ENCODE assay signal across 1 cellular context in the genomic region with DNA sequence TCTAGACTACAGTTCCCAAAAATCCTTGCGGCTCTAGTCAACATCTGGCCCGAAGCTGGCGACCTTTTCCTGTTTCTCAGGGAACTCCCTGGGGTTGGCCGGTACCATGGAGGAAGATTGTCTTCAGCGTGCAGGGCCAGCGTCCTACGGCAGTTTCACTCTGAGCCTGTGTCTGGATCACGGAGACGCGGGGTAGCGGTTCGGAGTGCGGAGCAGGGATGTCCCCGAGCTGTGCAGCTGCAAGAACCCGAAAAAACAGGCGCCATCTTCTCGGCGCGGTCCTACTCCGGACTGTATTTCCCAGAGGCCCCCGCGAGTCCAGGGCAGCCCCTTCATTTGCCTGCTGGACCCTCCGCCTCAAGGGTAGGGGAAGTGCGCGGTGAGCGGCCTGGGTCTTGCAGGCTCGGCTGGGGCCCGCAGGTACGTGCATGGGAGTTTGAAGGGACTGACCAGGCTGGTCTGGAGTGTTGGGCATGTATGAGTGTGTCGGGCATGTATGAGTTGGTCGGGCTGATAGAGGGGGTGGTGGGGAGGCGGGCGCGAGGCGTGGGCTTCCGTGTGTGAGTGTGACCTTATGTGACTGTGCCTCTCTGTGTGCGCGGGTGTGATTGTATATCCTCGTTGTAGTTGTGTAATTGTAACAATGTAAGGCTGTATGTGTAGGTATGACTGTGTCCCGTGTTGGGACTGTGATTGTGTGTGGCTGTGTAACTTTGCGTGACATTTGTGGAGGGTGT.
TF ChIP-seq lines count a peak whose summit lies in the region.

A gene (plus strand): TSS at position 360 of the 737 bp plus-strand sequence. CDS start 12,240 bp downstream, outside the sequence.

TF ChIP-seq in GM12878, 131 proteins besides CTCF, POLR2A, EP300 and RAD21 (continued from another document):
- TF ChIP-seq, protein P1, sequence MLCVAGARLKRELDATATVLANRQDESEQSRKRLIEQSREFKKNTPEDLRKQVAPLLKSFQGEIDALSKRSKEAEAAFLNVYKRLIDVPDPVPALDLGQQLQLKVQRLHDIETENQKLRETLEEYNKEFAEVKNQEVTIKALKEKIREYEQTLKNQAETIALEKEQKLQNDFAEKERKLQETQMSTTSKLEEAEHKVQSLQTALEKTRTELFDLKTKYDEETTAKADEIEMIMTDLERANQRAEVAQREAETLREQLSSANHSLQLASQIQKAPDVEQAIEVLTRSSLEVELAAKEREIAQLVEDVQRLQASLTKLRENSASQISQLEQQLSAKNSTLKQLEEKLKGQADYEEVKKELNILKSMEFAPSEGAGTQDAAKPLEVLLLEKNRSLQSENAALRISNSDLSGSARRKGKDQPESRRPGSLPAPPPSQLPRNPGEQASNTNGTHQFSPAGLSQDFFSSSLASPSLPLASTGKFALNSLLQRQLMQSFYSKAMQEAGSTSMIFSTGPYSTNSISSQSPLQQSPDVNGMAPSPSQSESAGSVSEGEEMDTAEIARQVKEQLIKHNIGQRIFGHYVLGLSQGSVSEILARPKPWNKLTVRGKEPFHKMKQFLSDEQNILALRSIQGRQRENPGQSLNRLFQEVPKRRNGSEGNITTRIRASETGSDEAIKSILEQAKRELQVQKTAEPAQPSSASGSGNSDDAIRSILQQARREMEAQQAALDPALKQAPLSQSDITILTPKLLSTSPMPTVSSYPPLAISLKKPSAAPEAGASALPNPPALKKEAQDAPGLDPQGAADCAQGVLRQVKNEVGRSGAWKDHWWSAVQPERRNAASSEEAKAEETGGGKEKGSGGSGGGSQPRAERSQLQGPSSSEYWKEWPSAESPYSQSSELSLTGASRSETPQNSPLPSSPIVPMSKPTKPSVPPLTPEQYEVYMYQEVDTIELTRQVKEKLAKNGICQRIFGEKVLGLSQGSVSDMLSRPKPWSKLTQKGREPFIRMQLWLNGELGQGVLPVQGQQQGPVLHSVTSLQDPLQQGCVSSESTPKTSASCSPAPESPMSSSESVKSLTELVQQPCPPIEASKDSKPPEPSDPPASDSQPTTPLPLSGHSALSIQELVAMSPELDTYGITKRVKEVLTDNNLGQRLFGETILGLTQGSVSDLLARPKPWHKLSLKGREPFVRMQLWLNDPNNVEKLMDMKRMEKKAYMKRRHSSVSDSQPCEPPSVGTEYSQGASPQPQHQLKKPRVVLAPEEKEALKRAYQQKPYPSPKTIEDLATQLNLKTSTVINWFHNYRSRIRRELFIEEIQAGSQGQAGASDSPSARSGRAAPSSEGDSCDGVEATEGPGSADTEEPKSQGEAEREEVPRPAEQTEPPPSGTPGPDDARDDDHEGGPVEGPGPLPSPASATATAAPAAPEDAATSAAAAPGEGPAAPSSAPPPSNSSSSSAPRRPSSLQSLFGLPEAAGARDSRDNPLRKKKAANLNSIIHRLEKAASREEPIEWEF (IDR thresholded peaks at IDR 0.05; ENCODE audit: insufficient replicate concordance, low read depth, low read length) = peak; percentile 11
- no peak for TF ChIP-seq BCL11A (IDR thresholded peaks at IDR 0.05; ENCODE audit: low read depth, low read length)
- TF ChIP-seq ZNF217 (IDR thresholded peaks at IDR 0.05) = no peak
- TF ChIP-seq GABPA (IDR thresholded peaks at IDR 0.05; ENCODE audit: low read depth) = peak; percentile 81
- no peak for TF ChIP-seq SUZ12 (IDR thresholded peaks at IDR 0.05; ENCODE audit: unreplicated experiment)
- TF ChIP-seq SP1 (IDR thresholded peaks at IDR 0.05; ENCODE audit: low read depth, low read length) = peak; percentile 7
- TF ChIP-seq ZZZ3 (IDR thresholded peaks at IDR 0.05; ENCODE audit: control insufficient read depth, insufficient read length, low read depth) = no peak
- TF ChIP-seq BRCA1 (IDR thresholded peaks at IDR 0.05; ENCODE audit: low read depth, low read length) = no peak
- TF ChIP-seq NFYA (IDR thresholded peaks at IDR 0.05; ENCODE audit: borderline replicate concordance, low read depth, low read length) = no peak
- TF ChIP-seq CBFB (IDR thresholded peaks at IDR 0.05; ENCODE audit: low read depth) = no peak; the same call in 1 of the 2 replicates
- peak; percentile 91 for TF ChIP-seq FOXK2 (IDR thresholded peaks at IDR 0.05)
- peak; percentile 96; the same call in 1 of the 2 replicates for TF ChIP-seq HDAC2 (IDR thresholded peaks at IDR 0.05)
- TF ChIP-seq SRF (IDR thresholded peaks at IDR 0.05; ENCODE audit: low read depth in 2 of 2, low read length in 2 of 2) = peak in 1 of 2 experiments; percentile 45; a peak in 1 of 4 replicates
- TF ChIP-seq, protein P2, sequence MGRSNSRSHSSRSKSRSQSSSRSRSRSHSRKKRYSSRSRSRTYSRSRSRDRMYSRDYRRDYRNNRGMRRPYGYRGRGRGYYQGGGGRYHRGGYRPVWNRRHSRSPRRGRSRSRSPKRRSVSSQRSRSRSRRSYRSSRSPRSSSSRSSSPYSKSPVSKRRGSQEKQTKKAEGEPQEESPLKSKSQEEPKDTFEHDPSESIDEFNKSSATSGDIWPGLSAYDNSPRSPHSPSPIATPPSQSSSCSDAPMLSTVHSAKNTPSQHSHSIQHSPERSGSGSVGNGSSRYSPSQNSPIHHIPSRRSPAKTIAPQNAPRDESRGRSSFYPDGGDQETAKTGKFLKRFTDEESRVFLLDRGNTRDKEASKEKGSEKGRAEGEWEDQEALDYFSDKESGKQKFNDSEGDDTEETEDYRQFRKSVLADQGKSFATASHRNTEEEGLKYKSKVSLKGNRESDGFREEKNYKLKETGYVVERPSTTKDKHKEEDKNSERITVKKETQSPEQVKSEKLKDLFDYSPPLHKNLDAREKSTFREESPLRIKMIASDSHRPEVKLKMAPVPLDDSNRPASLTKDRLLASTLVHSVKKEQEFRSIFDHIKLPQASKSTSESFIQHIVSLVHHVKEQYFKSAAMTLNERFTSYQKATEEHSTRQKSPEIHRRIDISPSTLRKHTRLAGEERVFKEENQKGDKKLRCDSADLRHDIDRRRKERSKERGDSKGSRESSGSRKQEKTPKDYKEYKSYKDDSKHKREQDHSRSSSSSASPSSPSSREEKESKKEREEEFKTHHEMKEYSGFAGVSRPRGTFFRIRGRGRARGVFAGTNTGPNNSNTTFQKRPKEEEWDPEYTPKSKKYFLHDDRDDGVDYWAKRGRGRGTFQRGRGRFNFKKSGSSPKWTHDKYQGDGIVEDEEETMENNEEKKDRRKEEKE (IDR thresholded peaks at IDR 0.05) = no peak
- TF ChIP-seq, protein P3, sequence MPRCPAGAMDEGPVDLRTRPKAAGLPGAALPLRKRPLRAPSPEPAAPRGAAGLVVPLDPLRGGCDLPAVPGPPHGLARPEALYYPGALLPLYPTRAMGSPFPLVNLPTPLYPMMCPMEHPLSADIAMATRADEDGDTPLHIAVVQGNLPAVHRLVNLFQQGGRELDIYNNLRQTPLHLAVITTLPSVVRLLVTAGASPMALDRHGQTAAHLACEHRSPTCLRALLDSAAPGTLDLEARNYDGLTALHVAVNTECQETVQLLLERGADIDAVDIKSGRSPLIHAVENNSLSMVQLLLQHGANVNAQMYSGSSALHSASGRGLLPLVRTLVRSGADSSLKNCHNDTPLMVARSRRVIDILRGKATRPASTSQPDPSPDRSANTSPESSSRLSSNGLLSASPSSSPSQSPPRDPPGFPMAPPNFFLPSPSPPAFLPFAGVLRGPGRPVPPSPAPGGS (IDR thresholded peaks at IDR 0.05; ENCODE audit: borderline replicate concordance, insufficient read depth, low read depth, low read length, poor library complexity, severe bottlenecking) = no peak
- TF ChIP-seq IKZF2 (IDR thresholded peaks at IDR 0.05) = no peak; a peak in 1 of 4 replicates
- TF ChIP-seq KAT2A (conservative IDR thresholded peaks at IDR 0.05; ENCODE audit: control insufficient read depth, low read depth, low read length) = no peak
- TF ChIP-seq DPF2 (IDR thresholded peaks at IDR 0.05) = no peak
- TF ChIP-seq ZNF622 (IDR thresholded peaks at IDR 0.05) = no peak
- TF ChIP-seq MTA3 (IDR thresholded peaks at IDR 0.05; ENCODE audit: borderline replicate concordance, low read length) = no peak
- TF ChIP-seq EED (IDR thresholded peaks at IDR 0.05; ENCODE audit: low read depth) = no peak
- no peak for TF ChIP-seq NFIC (IDR thresholded peaks at IDR 0.05; ENCODE audit: low read depth, low read length)
- peak; percentile 49; the same call in 1 of the 2 replicates for TF ChIP-seq CREB1 (IDR thresholded peaks at IDR 0.05; ENCODE audit: low read depth)
- TF ChIP-seq NR2C1 (IDR thresholded peaks at IDR 0.05) = peak; percentile 73
- no peak; the same call in 1 of the 2 replicates for TF ChIP-seq CBX5 (IDR thresholded peaks at IDR 0.05; ENCODE audit: low read depth)
